8 cellular contexts compared by ENCODE assay signal in the genomic region with DNA sequence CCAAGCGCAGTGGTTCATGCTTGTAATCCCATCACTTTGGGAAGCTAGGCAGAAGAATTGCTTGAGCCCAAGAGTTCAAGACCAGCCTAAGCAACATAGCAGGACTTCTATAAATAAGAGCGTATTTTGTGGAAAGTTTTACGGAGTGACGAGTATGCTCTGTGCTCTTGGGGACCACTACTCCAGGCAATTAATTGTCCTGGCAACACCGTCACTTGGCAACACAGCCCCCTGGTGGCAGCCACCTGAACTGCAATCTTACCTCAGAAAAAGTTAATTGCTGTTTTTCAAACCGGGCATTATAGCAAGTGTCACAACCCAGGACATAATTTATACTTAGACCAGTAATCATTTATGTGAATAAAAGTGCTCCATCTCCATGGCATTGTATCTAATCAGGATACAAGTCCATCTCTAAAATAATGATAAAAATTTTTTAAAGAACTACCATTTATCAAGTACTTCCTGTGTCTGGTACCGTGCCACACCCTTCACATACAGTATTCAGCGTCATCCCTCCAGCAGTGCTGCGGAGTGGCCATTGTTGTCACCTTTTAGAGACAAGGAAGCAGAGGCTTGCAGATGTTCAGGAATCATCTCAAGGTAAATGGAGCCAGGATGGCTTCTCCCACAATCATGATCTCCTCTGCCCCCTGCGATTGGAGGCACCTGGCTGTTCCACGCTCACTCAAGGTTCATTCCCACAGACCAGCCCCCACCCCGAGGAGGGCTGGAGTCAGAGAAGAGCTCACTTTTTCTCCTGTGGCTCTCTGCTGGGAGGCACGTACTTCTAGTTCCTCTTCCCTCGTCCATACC. TPM values are rescaled to one million over a fixed set of nuclear protein-coding genes. Genes with fewer than 3 reads are reported as not detected.
DNase-seq lines count a peak whose midpoint lies in the region; ATAC-seq lines count a peak whose summit lies in the region.

No MANE protein-coding gene starts in this region.

- no peak for ATAC-seq in HG02938 (IDR thresholded peaks at IDR 0.05; ENCODE audit: unreplicated experiment)

- DNase-seq in DMS 273 (lab: John Stamatoyannopoulos, UW; ENCODE audit: unreplicated experiment) (peak; percentile 70), DMS 273 treated with DMSO at 0.1 percent for 48 hours (lab: John Stamatoyannopoulos, UW) (no peak), NCI-H2107 (lab: John Stamatoyannopoulos, UW) (peak; percentile 16), dermis blood vessel endothelial cell (peak; percentile 76), medulla oblongata (ENCODE audit: extremely low spot score) (peak; percentile 54)
- DNase-seq in activated CD4-positive, alpha-beta T cell treated with anti-CD3 and anti-CD28 coated beads for 4 hours, result peak; percentile 52 to 70
- peak; percentile 47 for DNase-seq in stimulated activated CD8-positive, alpha-beta memory T cell treated with anti-CD3 and anti-CD28 coated beads, Interleukin-4, amount 100 ng/mL, for 24 hours (ENCODE audit: low read depth)

RNA-seq across cellular contexts. Expression of a gene that starts 34.5 kb away (rescaled TPM):
- total RNA-seq in dermis blood vessel endothelial cell, result 0.17 TPM in 1 of 2 replicates, not detected in the other

RNA-seq across cellular contexts. Expression of a gene that starts 39.0 kb away (rescaled TPM):
- total RNA-seq in dermis blood vessel endothelial cell, result not detected in 2 replicates
